ENCODE assay signal across 2 cellular contexts in genomic region chr22:19846620-19847344, GRCh38.
TF ChIP-seq lines count a peak whose summit lies in the region.

No MANE protein-coding gene starts in this region.

TF ChIP-seq in HEK293, 187 proteins besides CTCF, POLR2A, EP300 and RAD21:
- TF ChIP-seq ZNF398 (tag by site-specific recombination; IDR thresholded peaks at IDR 0.05) (no peak), ZNF549 (tag by site-specific recombination; IDR thresholded peaks at IDR 0.05) (no peak), ZNF555 (tag by site-specific recombination; conservative IDR thresholded peaks at IDR 0.05) (no peak), RBAK (tag by site-specific recombination; IDR thresholded peaks at IDR 0.05) (peak; percentile 56; the same call in 1 of the 2 replicates), ZNF175 (tag by site-specific recombination; IDR thresholded peaks at IDR 0.05) (no peak), ZNF580 (tag by site-specific recombination; IDR thresholded peaks at IDR 0.05) (peak; percentile 26; the same call in 1 of the 2 replicates), ZNF677 (tag by site-specific recombination; IDR thresholded peaks at IDR 0.05) (no peak), SETDB1 (IDR thresholded peaks at IDR 0.05; ENCODE audit: insufficient read length, low read length) (peak; percentile 23), TRIM28 (IDR thresholded peaks at IDR 0.05; ENCODE audit: borderline replicate concordance, low read length) (peak; percentile 65; the same call in 1 of the 2 replicates)

TF ChIP-seq in H1, 55 proteins besides CTCF, POLR2A, EP300 and RAD21:
- TF ChIP-seq HDAC6 (IDR thresholded peaks at IDR 0.05; ENCODE audit: low read depth, low read length), result no peak
- TF ChIP-seq POLR2AphosphoS5 (IDR thresholded peaks at IDR 0.05; ENCODE audit: low read depth, low read length), result 0 out of 2 replicates have a peak, but pooled peaks have one; percentile 23
- no peak for TF ChIP-seq PHF8 (conservative IDR thresholded peaks at IDR 0.05; ENCODE audit: low read depth, low read length)
TF ChIP-seq in H1: peak in this region for 1.
